In genomic region chr3:29557186-29557585, GRCh38 we compare ENCODE assay signal across 19 cellular contexts.
DNase-seq lines count a peak whose midpoint lies in the region; ATAC-seq and TF ChIP-seq lines count a peak whose summit lies in the region.
"Had no signal": no experiment of that assay in that cellular context is flagged by ENCODE, and none has a peak within 500 bp of the region (broad histone marks: within the 10 kb centered on the region; RNA-seq: fewer than 3 reads in every experiment).

No MANE protein-coding gene starts in this region.

- H3K56ac ChIP-seq in H9 (ENCODE audit: insufficient read length, low read depth, low read length), result no peak overlapping the region

- H3K27ac ChIP-seq in H9 (ENCODE audit: insufficient read length, low read depth, low read length) (no peak overlapping the region), smooth muscle cell (ENCODE audit: low read depth) (peak overlapping the region; percentile 64)
- H3K27ac ChIP-seq: BLaER1 treated with 17β-estradiol and CSF1 and Interleukin-3, amounts not matched to agents 10 nM and 100 nM had no signal

- H4K5ac ChIP-seq in H9 (ENCODE audit: insufficient read length, low read depth, low read length), result no peak overlapping the region

- DNase-seq in H9 (no peak), brain pericyte (ENCODE audit: low read depth, low spot score) (peak; percentile 39), left kidney (ENCODE audit: low read depth, low spot score) (peak; percentile 10), smooth muscle cell (lab: John Stamatoyannopoulos, UW; ENCODE audit: unreplicated experiment) (no peak), BE2C (no peak)
- no peak for DNase-seq in activated naive CD4-positive, alpha-beta T cell treated with anti-CD3 and anti-CD28 coated beads, Interleukin-2, amount 50 U/mL, for 16 hours
- DNase-seq: Calu3; CD8-positive, alpha-beta T cell; GOT3; NCI-H1105 treated with DMSO at 0.1 percent for 48 hours; NCI-H187; NCI-H2107; NCI-H510A treated with DMSO at 0.1 percent for 48 hours; NCI-H774; SIG-M5 had no signal

- H2BK120ac ChIP-seq in H9 (ENCODE audit: low read depth, low read length, poor library complexity, severe bottlenecking), result no peak overlapping the region

- no peaks in the 10 kb centered on the region for H3K79me2 ChIP-seq in H9 (ENCODE audit: insufficient read depth, low read length)
- H3K79me2 ChIP-seq in smooth muscle cell (ENCODE audit: low read depth), result peaks cover 33% of the 10 kb centered on the region

- peaks cover 4% of the 10 kb centered on the region; the same call in 1 of the 2 replicates for H3K4me1 ChIP-seq in H9 (ENCODE audit: insufficient read depth, low read length)
- H3K4me1 ChIP-seq in smooth muscle cell (ENCODE audit: low read depth), result peaks cover 17% of the 10 kb centered on the region
- peaks cover 9% of the 10 kb centered on the region for H3K4me1 ChIP-seq in BE2C

- H3K4me1 Mint-ChIP-seq in H9, result peaks cover 5 to 21% of the 10 kb centered on the region in 2 experiments

- no peak overlapping the region for H3K4ac ChIP-seq in H9 (ENCODE audit: low read depth, low read length)

- H2AFZ ChIP-seq in H9 (ENCODE audit: low read length) (peak overlapping the region; percentile 73), smooth muscle cell (ENCODE audit: low read depth) (no peak overlapping the region)

- no peaks in the 10 kb centered on the region for H4K20me1 ChIP-seq in H9 (ENCODE audit: control insufficient read depth, insufficient read depth, insufficient read length)
- peaks cover 4% of the 10 kb centered on the region for H4K20me1 ChIP-seq in smooth muscle cell (ENCODE audit: low read depth)
- H4K20me1 ChIP-seq: BLaER1 treated with 17β-estradiol and CSF1 and Interleukin-3, amounts not matched to agents 10 nM and 100 nM had no signal

- H3K4me3 ChIP-seq in smooth muscle cell (no peak overlapping the region), BE2C (ENCODE audit: low read depth, low read length) (no peak overlapping the region)
- H3K4me3 ChIP-seq: BLaER1 treated with 17β-estradiol and CSF1 and Interleukin-3, amounts not matched to agents 10 nM and 100 nM; GM12878; K562 had no signal

- H3K27me3 ChIP-seq in H9 (ENCODE audit: insufficient read depth, low read length) (no peaks in the 10 kb centered on the region), smooth muscle cell (ENCODE audit: low read depth) (no peaks in the 10 kb centered on the region), BE2C (no peaks in the 10 kb centered on the region)
- H3K27me3 ChIP-seq: BLaER1 treated with 17β-estradiol and CSF1 and Interleukin-3, amounts not matched to agents 10 nM and 100 nM had no signal

- H3K27ac Mint-ChIP-seq in H9, result peak overlapping the region in 1 of 3 experiments; percentile 44; a peak in 1 of 7 replicates
- H3K27ac Mint-ChIP-seq: CD8-positive, alpha-beta T cell had no signal

- H3K79me1 ChIP-seq in H9 (ENCODE audit: insufficient read depth, low read depth, low read length, poor library complexity, severe bottlenecking), result no peaks in the 10 kb centered on the region

- H3K18ac ChIP-seq in H9 (ENCODE audit: insufficient read length, low read depth, low read length), result no peak overlapping the region

- TF ChIP-seq CTCF in H9 (conservative IDR thresholded peaks at IDR 0.05), result no peak
- TF ChIP-seq CTCF in smooth muscle cell (IDR thresholded peaks at IDR 0.05; ENCODE audit: borderline replicate concordance, insufficient read depth, poor library complexity, severe bottlenecking), result no peak
- no peak for TF ChIP-seq CTCF in BE2C (IDR thresholded peaks at IDR 0.05; ENCODE audit: low read depth, low read length)

- H3K9me3 ChIP-seq in H9 (ENCODE audit: control insufficient read depth, low read depth, low read length), result no peaks in the 10 kb centered on the region
- no peaks in the 10 kb centered on the region for H3K9me3 ChIP-seq in smooth muscle cell (replicated peaks; ENCODE audit: low read depth)
- H3K9me3 ChIP-seq in BE2C, result no peaks in the 10 kb centered on the region
- H3K9me3 ChIP-seq: BLaER1 treated with 17β-estradiol and CSF1 and Interleukin-3, amounts not matched to agents 10 nM and 100 nM had no signal

- H3K9ac ChIP-seq in H9 (ENCODE audit: extremely low read depth, insufficient read length, low read length), result no peak overlapping the region
- no peak overlapping the region for H3K9ac ChIP-seq in smooth muscle cell (ENCODE audit: low read depth)
- H3K9ac ChIP-seq: BLaER1 treated with 17β-estradiol and CSF1 and Interleukin-3, amounts not matched to agents 10 nM and 100 nM had no signal

- no peak overlapping the region for H3K23ac ChIP-seq in H9 (ENCODE audit: insufficient read length, low read depth, low read length)

- peaks cover 16% of the 10 kb centered on the region for H3F3A ChIP-seq in smooth muscle cell (ENCODE audit: low read depth)

- H3K9me3 Mint-ChIP-seq in H9, result peaks cover 0 to 2% of the 10 kb centered on the region in 2 experiments; a peak in 3 of 5 replicates
- H3K9me3 Mint-ChIP-seq: CD8-positive, alpha-beta T cell had no signal

- no peak for ATAC-seq in HG03108 (IDR thresholded peaks at IDR 0.05; ENCODE audit: unreplicated experiment)
- ATAC-seq: CD8-positive, alpha-beta T cell; GM12878; K562 had no signal

- H2BK15ac ChIP-seq in H9 (ENCODE audit: low read depth, low read length), result no peak overlapping the region

- no CpG with 5 or more reads among the region's 2 CpGs for WGBS in H9 (ENCODE audit: extremely low coverage, insufficient read length, low lambda C conversion rate)
- 58% methylated on average over 2 of the region's 2 CpGs for WGBS in smooth muscle cell (ENCODE audit: low lambda C conversion rate)

- H3K36me3 Mint-ChIP-seq in H9 (ENCODE audit: insufficient read depth in 1 of 3, low read depth in 3 of 3), result peaks cover 0 to 2% (median 2%) of the 10 kb centered on the region in 3 experiments; a peak in 2 of 7 replicates
- H3K36me3 Mint-ChIP-seq: CD8-positive, alpha-beta T cell had no signal

- no peak overlapping the region for H2BK5ac ChIP-seq in H9 (ENCODE audit: insufficient read length, low read length)

- H3K14ac ChIP-seq in H9 (ENCODE audit: insufficient read depth, low read length), result no peak overlapping the region

- no peaks in the 10 kb centered on the region for H3K27me3 Mint-ChIP-seq in H9 (ENCODE audit: low read depth)

- no peak overlapping the region for H2BK12ac ChIP-seq in H9 (ENCODE audit: insufficient read length, low read depth, low read length)

- H3K4me3 Mint-ChIP-seq in H9, result no peak overlapping the region
- H3K4me3 Mint-ChIP-seq: CD8-positive, alpha-beta T cell had no signal

- no peak overlapping the region for H2AK5ac ChIP-seq in H9 (ENCODE audit: insufficient read length, low read length)

- H3K36me3 ChIP-seq in smooth muscle cell (ENCODE audit: low read depth) (no peaks in the 10 kb centered on the region), BE2C (no peaks in the 10 kb centered on the region)
- H3K36me3 ChIP-seq: BLaER1 treated with 17β-estradiol and CSF1 and Interleukin-3, amounts not matched to agents 10 nM and 100 nM had no signal

- H3T11ph ChIP-seq in H9 (ENCODE audit: low read length), result no peak overlapping the region

- H2BK20ac ChIP-seq in H9 (ENCODE audit: low read depth, low read length, poor library complexity, severe bottlenecking), result no peak overlapping the region

- no peak overlapping the region for H3K4me2 ChIP-seq in H9 (ENCODE audit: insufficient read depth, insufficient read length, low read length)
- H3K4me2 ChIP-seq in smooth muscle cell, result peak overlapping the region; percentile 25
- H3K4me2 ChIP-seq: BLaER1 treated with 17β-estradiol and CSF1 and Interleukin-3, amounts not matched to agents 10 nM and 100 nM had no signal

- H3K23me2 ChIP-seq in H9 (ENCODE audit: insufficient read length, low read depth, low read length, poor library complexity, severe bottlenecking), result no peaks in the 10 kb centered on the region

- no peak overlapping the region for H4K8ac ChIP-seq in H9 (replicated peaks; ENCODE audit: insufficient read length, low read depth, low read length)

- no peak overlapping the region for H4K91ac ChIP-seq in H9 (ENCODE audit: insufficient read length, low read depth, low read length)

Comparison
In these comparisons a context has a peak if more than half of its experiments do, and no peak if none do; other contexts are left out.
1. DNase-seq: peak in brain pericyte (single experiment) and left kidney (single experiment); none in H9 (single experiment), smooth muscle cell (single experiment), activated naive CD4-positive, alpha-beta T cell treated with anti-CD3 and anti-CD28 coated beads, Interleukin-2, amount 50 U/mL, for 16 hours (single experiment) and BE2C (single experiment).